Comparison of ENCODE assay signal across 1 cellular context in the genomic region with DNA sequence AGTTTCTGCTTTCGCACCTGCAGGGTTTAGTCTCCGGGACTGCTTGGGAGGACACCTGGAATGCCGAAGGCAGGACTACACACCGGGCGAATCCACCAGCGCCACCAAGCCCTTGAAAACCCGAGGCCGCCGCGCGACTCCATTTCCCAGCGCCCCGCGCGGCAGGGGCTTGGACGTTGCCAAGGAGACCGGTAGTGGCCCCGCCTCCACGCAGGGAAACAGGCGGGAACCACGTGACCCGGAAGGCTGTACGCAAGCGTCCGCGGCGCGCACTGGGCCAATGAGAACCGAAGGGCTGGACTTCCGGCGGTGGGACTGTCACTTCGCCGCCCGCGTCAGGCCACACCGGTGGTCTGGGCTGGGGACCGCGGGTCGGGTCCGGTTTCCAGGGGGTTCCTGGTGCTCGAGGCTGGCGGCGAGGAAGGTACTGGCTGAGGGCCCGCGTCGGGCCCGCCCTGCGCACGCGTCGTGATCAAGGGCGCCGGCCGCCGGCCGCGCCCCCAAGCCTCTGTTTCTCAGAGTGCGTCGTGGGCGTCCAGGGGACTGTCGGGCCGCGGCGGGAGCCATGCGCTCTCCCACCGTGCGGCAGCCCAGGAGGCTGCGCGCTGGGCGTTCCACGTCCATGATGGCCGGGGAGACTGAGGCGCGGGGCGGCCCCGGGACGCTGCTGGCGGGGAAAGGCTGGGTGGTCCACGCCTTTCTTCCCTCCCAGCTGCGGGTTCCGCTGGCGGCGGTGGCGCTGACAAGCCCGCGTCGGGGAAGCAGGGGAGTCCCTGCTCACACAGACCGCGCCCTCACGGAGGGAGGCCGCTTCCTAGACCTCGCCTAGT.
TF ChIP-seq lines count a peak whose summit lies in the region.

A gene (plus strand): TSS at position 321 of the 830 bp plus-strand sequence. CDS start 2,106 bp downstream, outside the sequence.

TF ChIP-seq in A549, 52 proteins besides CTCF, POLR2A, EP300 and RAD21 (continued from another document):
- TF ChIP-seq, protein P1, sequence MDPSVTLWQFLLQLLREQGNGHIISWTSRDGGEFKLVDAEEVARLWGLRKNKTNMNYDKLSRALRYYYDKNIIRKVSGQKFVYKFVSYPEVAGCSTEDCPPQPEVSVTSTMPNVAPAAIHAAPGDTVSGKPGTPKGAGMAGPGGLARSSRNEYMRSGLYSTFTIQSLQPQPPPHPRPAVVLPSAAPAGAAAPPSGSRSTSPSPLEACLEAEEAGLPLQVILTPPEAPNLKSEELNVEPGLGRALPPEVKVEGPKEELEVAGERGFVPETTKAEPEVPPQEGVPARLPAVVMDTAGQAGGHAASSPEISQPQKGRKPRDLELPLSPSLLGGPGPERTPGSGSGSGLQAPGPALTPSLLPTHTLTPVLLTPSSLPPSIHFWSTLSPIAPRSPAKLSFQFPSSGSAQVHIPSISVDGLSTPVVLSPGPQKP (IDR thresholded peaks at IDR 0.05; ENCODE audit: low read depth, low read length) = no peak
- no peak for TF ChIP-seq HOXA7 (CRISPR knock-in tag; IDR thresholded peaks at IDR 0.05)
- TF ChIP-seq CEBPB (IDR thresholded peaks at IDR 0.05) = no peak
- TF ChIP-seq, protein P2, sequence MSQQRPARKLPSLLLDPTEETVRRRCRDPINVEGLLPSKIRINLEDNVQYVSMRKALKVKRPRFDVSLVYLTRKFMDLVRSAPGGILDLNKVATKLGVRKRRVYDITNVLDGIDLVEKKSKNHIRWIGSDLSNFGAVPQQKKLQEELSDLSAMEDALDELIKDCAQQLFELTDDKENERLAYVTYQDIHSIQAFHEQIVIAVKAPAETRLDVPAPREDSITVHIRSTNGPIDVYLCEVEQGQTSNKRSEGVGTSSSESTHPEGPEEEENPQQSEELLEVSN (IDR thresholded peaks at IDR 0.05; ENCODE audit: borderline replicate concordance, low read depth) = peak; percentile 48; the same call in 1 of the 2 replicates
- TF ChIP-seq, protein P3, sequence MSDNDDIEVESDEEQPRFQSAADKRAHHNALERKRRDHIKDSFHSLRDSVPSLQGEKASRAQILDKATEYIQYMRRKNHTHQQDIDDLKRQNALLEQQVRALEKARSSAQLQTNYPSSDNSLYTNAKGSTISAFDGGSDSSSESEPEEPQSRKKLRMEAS (IDR thresholded peaks at IDR 0.05) = peak; percentile 60
- TF ChIP-seq BHLHE40 (IDR thresholded peaks at IDR 0.05; ENCODE audit: low read depth, low read length) = no peak
- TF ChIP-seq MAZ (IDR thresholded peaks at IDR 0.05; ENCODE audit: borderline replicate concordance, low read depth, low read length) = no peak
- TF ChIP-seq, protein P4, sequence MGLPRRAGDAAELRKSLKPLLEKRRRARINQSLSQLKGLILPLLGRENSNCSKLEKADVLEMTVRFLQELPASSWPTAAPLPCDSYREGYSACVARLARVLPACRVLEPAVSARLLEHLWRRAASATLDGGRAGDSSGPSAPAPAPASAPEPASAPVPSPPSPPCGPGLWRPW (IDR thresholded peaks at IDR 0.05) = no peak
- TF ChIP-seq, protein P5, sequence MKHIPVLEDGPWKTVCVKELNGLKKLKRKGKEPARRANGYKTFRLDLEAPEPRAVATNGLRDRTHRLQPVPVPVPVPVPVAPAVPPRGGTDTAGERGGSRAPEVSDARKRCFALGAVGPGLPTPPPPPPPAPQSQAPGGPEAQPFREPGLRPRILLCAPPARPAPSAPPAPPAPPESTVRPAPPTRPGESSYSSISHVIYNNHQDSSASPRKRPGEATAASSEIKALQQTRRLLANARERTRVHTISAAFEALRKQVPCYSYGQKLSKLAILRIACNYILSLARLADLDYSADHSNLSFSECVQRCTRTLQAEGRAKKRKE (CRISPR knock-in tag; IDR thresholded peaks at IDR 0.05; ENCODE audit: low read depth) = no peak
- peak in 1 of 2 experiments; percentile 42; a peak in 2 of 5 replicates for TF ChIP-seq JUN (IDR thresholded peaks at IDR 0.05)
- TF ChIP-seq ZSCAN20 (CRISPR knock-in tag; IDR thresholded peaks at IDR 0.05) = no peak
- TF ChIP-seq, protein P6, sequence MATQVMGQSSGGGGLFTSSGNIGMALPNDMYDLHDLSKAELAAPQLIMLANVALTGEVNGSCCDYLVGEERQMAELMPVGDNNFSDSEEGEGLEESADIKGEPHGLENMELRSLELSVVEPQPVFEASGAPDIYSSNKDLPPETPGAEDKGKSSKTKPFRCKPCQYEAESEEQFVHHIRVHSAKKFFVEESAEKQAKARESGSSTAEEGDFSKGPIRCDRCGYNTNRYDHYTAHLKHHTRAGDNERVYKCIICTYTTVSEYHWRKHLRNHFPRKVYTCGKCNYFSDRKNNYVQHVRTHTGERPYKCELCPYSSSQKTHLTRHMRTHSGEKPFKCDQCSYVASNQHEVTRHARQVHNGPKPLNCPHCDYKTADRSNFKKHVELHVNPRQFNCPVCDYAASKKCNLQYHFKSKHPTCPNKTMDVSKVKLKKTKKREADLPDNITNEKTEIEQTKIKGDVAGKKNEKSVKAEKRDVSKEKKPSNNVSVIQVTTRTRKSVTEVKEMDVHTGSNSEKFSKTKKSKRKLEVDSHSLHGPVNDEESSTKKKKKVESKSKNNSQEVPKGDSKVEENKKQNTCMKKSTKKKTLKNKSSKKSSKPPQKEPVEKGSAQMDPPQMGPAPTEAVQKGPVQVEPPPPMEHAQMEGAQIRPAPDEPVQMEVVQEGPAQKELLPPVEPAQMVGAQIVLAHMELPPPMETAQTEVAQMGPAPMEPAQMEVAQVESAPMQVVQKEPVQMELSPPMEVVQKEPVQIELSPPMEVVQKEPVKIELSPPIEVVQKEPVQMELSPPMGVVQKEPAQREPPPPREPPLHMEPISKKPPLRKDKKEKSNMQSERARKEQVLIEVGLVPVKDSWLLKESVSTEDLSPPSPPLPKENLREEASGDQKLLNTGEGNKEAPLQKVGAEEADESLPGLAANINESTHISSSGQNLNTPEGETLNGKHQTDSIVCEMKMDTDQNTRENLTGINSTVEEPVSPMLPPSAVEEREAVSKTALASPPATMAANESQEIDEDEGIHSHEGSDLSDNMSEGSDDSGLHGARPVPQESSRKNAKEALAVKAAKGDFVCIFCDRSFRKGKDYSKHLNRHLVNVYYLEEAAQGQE (IDR thresholded peaks at IDR 0.05) = no peak
- TF ChIP-seq RFX5 (IDR thresholded peaks at IDR 0.05) = 0 out of 2 replicates have a peak, but pooled peaks have one; percentile 17
- no peak for TF ChIP-seq FOXS1 (CRISPR knock-in tag; IDR thresholded peaks at IDR 0.05)
- no peak for TF ChIP-seq RNF2 (IDR thresholded peaks at IDR 0.05; ENCODE audit: borderline replicate concordance, low read depth)
TF ChIP-seq in A549: peak in this region for 7.
